Comparison of ENCODE assay signal across 7 cellular contexts in genomic region chr2:206698811-206699210, GRCh38. TPM values are rescaled to one million over a fixed set of nuclear protein-coding genes. Genes with fewer than 3 reads are reported as not detected.
"Had no signal": no experiment of that assay in that cellular context is flagged by ENCODE, and none has a peak within 500 bp of the region (broad histone marks: within the 10 kb centered on the region; RNA-seq: fewer than 3 reads in every experiment).

No MANE protein-coding gene starts in this region.

- H3K27ac Mint-ChIP-seq: GM23338, H9 had no signal

- DNase-seq: H9, HCEC 1CT, IMR-90 had no signal

- H3K4me2 ChIP-seq: GM23338 had no signal

- H3K4me3 ChIP-seq: GM23338, K562 had no signal

- H3K9me3 Mint-ChIP-seq: GM23338, H9 had no signal

- H3K4me3 Mint-ChIP-seq: GM23338, H9 had no signal

- H2AFZ ChIP-seq: GM23338 had no signal

- H3K4me1 Mint-ChIP-seq: GM23338 had no signal

RNA-seq across cellular contexts. Expression of gene DYTN, which starts 19.4 kb away (rescaled TPM):
- total RNA-seq: GM23338, H1, H9, HT-29, IMR-90, K562 had no signal
- polyA plus RNA-seq: GM23338, H1, IMR-90, K562 had no signal

RNA-seq across cellular contexts. Expression of gene FAM237A, which starts 56.5 kb away (rescaled TPM):
- total RNA-seq: GM23338, H1, H9, HT-29, IMR-90, K562 had no signal
- polyA plus RNA-seq: GM23338, H1, IMR-90, K562 had no signal
